Comparison of ENCODE assay signal across 18 cellular contexts in genomic region chr6:25346064-25346463, GRCh38.
DNase-seq lines count a peak whose midpoint lies in the region; ATAC-seq lines count a peak whose summit lies in the region.
"Had no signal": no experiment of that assay in that cellular context is flagged by ENCODE, and none has a peak within 500 bp of the region (broad histone marks: within the 10 kb centered on the region; RNA-seq: fewer than 3 reads in every experiment).

No MANE protein-coding gene starts in this region.

- DNase-seq in DMS53 treated with DMSO at 0.1 percent for 48 hours (lab: John Stamatoyannopoulos, UW; ENCODE audit: unreplicated experiment) (peak; percentile 91), NCI-H146 (lab: John Stamatoyannopoulos, UW) (peak; percentile 27), NCI-H774 (lab: John Stamatoyannopoulos, UW) (peak; percentile 27), left colon (no peak), NCI-H2081 (lab: John Stamatoyannopoulos, UW) (no peak), medulla oblongata (ENCODE audit: extremely low spot score) (no peak)
- DNase-seq: activated B cell treated with CpG ODN at 0.5 μM for 24 hours; activated CD8-positive, alpha-beta T cell treated with anti-CD3 and anti-CD28 coated beads for 36 hours; activated T-cell treated with anti-CD3 and anti-CD28 coated beads, Interleukin-2, amount 50 U/mL, for 4 hours; brain microvascular endothelial cell; dermis blood vessel endothelial cell; naive B cell; NCI-H1105; NCI-H526 treated with DMSO at 0.1 percent for 48 hours; stimulated activated CD4-positive, alpha-beta T cell treated with anti-CD3 and anti-CD28 coated beads, Interleukin-4, amount 100 ng/mL, for 1 hour had no signal

- ATAC-seq in left colon (peak; percentile 18), GM21717 (IDR thresholded peaks at IDR 0.05; ENCODE audit: unreplicated experiment) (no peak), HG03045 (IDR thresholded peaks at IDR 0.05; ENCODE audit: unreplicated experiment) (no peak)
- ATAC-seq: activated CD8-positive, alpha-beta T cell treated with anti-CD3 and anti-CD28 coated beads for 36 hours; activated naive CD4-positive, alpha-beta T cell treated with anti-CD3 and anti-CD28 coated beads, Interleukin-2, amount 50 U/mL, for 72 hours; activated T-cell treated with anti-CD3 and anti-CD28 coated beads, Interleukin-2, amount 50 U/mL, for 4 hours had no signal

- intact Hi-C loops in left colon (cut with DNase I, micrococcal nuclease): no loop called here

Comparison
In these comparisons a context has a peak if more than half of its experiments do, and no peak if none do; other contexts are left out.
1. DNase-seq: peak in DMS53 treated with DMSO at 0.1 percent for 48 hours (single experiment), NCI-H146 (single experiment) and NCI-H774 (single experiment); none in left colon (0 of 2), NCI-H2081 (0 of 2) and medulla oblongata (single experiment).